ENCODE assay signal across 14 cellular contexts in genomic region chr21:20970691-20971090, GRCh38. TPM values are rescaled to one million over a fixed set of nuclear protein-coding genes. Genes with fewer than 3 reads are reported as not detected.
DNase-seq lines count a peak whose midpoint lies in the region.
"Had no signal": no experiment of that assay in that cellular context is flagged by ENCODE, and none has a peak within 500 bp of the region (broad histone marks: within the 10 kb centered on the region; RNA-seq: fewer than 3 reads in every experiment).

No MANE protein-coding gene starts in this region.

- peak in 23 of 61 donors; percentile 6 to 54 (median 14) for DNase-seq in caudate nucleus (lab: John Stamatoyannopoulos, UW)
- peak; percentile 6 to 67 for DNase-seq in hippocampal formation (lab: John Stamatoyannopoulos, UW)
- DNase-seq in putamen (ENCODE audit: low spot score): peak; percentile 81
- no peak for DNase-seq in NCI-H526 treated with DMSO at 0.1 percent for 48 hours (lab: John Stamatoyannopoulos, UW)
- no peak for DNase-seq in ecto neural progenitor cell (ENCODE audit: low spot score)
- no peak for DNase-seq in activated CD4-positive, alpha-beta T cell treated with anti-CD3 and anti-CD28 coated beads for 48 hours
- DNase-seq in H4 (ENCODE audit: low spot score): no peak
- DNase-seq: DMS79 treated with DMSO at 0.1 percent for 48 hours, NCI-H1417 treated with DMSO at 0.1 percent for 48 hours, Peyer's patch, SIG-M5 had no signal

- H3K27ac ChIP-seq in caudate nucleus (ENCODE audit: low read depth, low read length): peak overlapping the region; percentile 91
- H3K27ac ChIP-seq: Peyer's patch had no signal

RNA-seq across cellular contexts. Expression of gene NCAM2, which starts 27.5 kb away (rescaled TPM):
- total RNA-seq in H4 (2014; rRNA removed; shearing (Covaris generic)): 7.1 and 9.8 TPM in 2 replicates
- total RNA-seq: Calu3, HT-29, OCI-LY7 had no signal

Comparison
In these comparisons a context has a peak if more than half of its experiments do, and no peak if none do; other contexts are left out.
1. DNase-seq: peak in hippocampal formation (2 of 2) and putamen (single experiment); none in NCI-H526 treated with DMSO at 0.1 percent for 48 hours (single experiment), ecto neural progenitor cell (single experiment), activated CD4-positive, alpha-beta T cell treated with anti-CD3 and anti-CD28 coated beads for 48 hours (single experiment) and H4 (single experiment).